ENCODE assay signal across 1 cellular context in the genomic region with DNA sequence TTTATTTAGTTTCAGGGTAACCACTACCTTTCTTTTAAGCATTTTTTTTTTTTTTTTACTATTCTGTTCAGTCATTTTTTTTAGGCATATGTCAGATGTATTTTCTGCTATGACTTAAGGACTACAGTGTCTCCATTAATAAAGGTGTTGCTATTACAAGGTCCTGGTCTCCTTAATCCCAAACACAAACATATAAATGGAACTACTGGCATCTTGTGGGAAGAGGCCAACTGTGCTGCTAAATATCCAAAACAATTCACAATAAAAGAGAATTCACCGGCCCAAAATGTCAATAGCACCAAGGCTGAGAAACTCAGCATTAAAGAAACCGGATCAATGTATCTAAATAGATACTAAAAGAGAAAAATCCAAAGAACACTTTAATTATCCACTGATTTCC.
TF ChIP-seq lines count a peak whose summit lies in the region.

No MANE protein-coding gene starts in this region.

TF ChIP-seq in HepG2, 621 proteins besides CTCF, POLR2A, EP300 and RAD21:
- TF ChIP-seq, protein P1, sequence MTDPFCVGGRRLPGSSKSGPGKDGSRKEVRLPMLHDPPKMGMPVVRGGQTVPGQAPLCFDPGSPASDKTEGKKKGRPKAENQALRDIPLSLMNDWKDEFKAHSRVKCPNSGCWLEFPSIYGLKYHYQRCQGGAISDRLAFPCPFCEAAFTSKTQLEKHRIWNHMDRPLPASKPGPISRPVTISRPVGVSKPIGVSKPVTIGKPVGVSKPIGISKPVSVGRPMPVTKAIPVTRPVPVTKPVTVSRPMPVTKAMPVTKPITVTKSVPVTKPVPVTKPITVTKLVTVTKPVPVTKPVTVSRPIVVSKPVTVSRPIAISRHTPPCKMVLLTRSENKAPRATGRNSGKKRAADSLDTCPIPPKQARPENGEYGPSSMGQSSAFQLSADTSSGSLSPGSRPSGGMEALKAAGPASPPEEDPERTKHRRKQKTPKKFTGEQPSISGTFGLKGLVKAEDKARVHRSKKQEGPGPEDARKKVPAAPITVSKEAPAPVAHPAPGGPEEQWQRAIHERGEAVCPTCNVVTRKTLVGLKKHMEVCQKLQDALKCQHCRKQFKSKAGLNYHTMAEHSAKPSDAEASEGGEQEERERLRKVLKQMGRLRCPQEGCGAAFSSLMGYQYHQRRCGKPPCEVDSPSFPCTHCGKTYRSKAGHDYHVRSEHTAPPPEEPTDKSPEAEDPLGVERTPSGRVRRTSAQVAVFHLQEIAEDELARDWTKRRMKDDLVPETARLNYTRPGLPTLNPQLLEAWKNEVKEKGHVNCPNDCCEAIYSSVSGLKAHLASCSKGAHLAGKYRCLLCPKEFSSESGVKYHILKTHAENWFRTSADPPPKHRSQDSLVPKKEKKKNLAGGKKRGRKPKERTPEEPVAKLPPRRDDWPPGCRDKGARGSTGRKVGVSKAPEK (CRISPR knock-in tag; IDR thresholded peaks at IDR 0.05; ENCODE audit: borderline replicate concordance): no peak
- TF ChIP-seq GZF1 (CRISPR knock-in tag; IDR thresholded peaks at IDR 0.05) (no peak), ZSCAN25 (CRISPR knock-in tag; IDR thresholded peaks at IDR 0.05) (no peak), SMARCC2 (IDR thresholded peaks at IDR 0.05) (no peak), KMT2A (CRISPR knock-in tag; IDR thresholded peaks at IDR 0.05) (no peak), CBX2 (IDR thresholded peaks at IDR 0.05; ENCODE audit: low read depth, low read length) (no peak), CBX2 (CRISPR knock-in tag; IDR thresholded peaks at IDR 0.05; ENCODE audit: low read depth) (no peak), BHLHE40 (IDR thresholded peaks at IDR 0.05; ENCODE audit: low read length) (no peak), ZNF317 (CRISPR knock-in tag; IDR thresholded peaks at IDR 0.05) (no peak), ZNF496 (CRISPR knock-in tag; IDR thresholded peaks at IDR 0.05; ENCODE audit: insufficient replicate concordance) (no peak), NFKB2 (CRISPR knock-in tag; IDR thresholded peaks at IDR 0.05; ENCODE audit: borderline replicate concordance) (no peak), IRF2 (CRISPR knock-in tag; IDR thresholded peaks at IDR 0.05) (no peak), MZF1 (CRISPR knock-in tag; IDR thresholded peaks at IDR 0.05; ENCODE audit: borderline replicate concordance) (no peak), ZSCAN30 (CRISPR knock-in tag; IDR thresholded peaks at IDR 0.05) (no peak), SRY (CRISPR knock-in tag; IDR thresholded peaks at IDR 0.05) (no peak), ZNF34 (CRISPR knock-in tag; IDR thresholded peaks at IDR 0.05; ENCODE audit: borderline replicate concordance) (no peak)
- TF ChIP-seq, protein P2, sequence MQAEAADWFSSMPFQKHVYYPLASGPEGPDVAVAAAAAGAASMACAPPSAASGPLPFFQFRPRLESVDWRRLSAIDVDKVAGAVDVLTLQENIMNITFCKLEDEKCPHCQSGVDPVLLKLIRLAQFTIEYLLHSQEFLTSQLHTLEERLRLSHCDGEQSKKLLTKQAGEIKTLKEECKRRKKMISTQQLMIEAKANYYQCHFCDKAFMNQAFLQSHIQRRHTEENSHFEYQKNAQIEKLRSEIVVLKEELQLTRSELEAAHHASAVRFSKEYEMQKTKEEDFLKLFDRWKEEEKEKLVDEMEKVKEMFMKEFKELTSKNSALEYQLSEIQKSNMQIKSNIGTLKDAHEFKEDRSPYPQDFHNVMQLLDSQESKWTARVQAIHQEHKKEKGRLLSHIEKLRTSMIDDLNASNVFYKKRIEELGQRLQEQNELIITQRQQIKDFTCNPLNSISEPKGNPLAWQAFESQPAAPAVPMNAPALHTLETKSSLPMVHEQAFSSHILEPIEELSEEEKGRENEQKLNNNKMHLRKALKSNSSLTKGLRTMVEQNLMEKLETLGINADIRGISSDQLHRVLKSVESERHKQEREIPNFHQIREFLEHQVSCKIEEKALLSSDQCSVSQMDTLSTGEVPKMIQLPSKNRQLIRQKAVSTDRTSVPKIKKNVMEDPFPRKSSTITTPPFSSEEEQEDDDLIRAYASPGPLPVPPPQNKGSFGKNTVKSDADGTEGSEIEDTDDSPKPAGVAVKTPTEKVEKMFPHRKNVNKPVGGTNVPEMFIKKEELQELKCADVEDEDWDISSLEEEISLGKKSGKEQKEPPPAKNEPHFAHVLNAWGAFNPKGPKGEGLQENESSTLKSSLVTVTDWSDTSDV (CRISPR knock-in tag; IDR thresholded peaks at IDR 0.05): no peak
- TF ChIP-seq, protein P3, sequence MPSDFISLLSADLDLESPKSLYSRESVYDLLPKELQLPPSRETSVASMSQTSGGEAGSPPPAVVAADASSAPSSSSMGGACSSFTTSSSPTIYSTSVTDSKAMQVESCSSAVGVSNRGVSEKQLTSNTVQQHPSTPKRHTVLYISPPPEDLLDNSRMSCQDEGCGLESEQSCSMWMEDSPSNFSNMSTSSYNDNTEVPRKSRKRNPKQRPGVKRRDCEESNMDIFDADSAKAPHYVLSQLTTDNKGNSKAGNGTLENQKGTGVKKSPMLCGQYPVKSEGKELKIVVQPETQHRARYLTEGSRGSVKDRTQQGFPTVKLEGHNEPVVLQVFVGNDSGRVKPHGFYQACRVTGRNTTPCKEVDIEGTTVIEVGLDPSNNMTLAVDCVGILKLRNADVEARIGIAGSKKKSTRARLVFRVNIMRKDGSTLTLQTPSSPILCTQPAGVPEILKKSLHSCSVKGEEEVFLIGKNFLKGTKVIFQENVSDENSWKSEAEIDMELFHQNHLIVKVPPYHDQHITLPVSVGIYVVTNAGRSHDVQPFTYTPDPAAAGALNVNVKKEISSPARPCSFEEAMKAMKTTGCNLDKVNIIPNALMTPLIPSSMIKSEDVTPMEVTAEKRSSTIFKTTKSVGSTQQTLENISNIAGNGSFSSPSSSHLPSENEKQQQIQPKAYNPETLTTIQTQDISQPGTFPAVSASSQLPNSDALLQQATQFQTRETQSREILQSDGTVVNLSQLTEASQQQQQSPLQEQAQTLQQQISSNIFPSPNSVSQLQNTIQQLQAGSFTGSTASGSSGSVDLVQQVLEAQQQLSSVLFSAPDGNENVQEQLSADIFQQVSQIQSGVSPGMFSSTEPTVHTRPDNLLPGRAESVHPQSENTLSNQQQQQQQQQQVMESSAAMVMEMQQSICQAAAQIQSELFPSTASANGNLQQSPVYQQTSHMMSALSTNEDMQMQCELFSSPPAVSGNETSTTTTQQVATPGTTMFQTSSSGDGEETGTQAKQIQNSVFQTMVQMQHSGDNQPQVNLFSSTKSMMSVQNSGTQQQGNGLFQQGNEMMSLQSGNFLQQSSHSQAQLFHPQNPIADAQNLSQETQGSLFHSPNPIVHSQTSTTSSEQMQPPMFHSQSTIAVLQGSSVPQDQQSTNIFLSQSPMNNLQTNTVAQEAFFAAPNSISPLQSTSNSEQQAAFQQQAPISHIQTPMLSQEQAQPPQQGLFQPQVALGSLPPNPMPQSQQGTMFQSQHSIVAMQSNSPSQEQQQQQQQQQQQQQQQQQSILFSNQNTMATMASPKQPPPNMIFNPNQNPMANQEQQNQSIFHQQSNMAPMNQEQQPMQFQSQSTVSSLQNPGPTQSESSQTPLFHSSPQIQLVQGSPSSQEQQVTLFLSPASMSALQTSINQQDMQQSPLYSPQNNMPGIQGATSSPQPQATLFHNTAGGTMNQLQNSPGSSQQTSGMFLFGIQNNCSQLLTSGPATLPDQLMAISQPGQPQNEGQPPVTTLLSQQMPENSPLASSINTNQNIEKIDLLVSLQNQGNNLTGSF (CRISPR knock-in tag; IDR thresholded peaks at IDR 0.05): no peak
- TF ChIP-seq, protein P4, sequence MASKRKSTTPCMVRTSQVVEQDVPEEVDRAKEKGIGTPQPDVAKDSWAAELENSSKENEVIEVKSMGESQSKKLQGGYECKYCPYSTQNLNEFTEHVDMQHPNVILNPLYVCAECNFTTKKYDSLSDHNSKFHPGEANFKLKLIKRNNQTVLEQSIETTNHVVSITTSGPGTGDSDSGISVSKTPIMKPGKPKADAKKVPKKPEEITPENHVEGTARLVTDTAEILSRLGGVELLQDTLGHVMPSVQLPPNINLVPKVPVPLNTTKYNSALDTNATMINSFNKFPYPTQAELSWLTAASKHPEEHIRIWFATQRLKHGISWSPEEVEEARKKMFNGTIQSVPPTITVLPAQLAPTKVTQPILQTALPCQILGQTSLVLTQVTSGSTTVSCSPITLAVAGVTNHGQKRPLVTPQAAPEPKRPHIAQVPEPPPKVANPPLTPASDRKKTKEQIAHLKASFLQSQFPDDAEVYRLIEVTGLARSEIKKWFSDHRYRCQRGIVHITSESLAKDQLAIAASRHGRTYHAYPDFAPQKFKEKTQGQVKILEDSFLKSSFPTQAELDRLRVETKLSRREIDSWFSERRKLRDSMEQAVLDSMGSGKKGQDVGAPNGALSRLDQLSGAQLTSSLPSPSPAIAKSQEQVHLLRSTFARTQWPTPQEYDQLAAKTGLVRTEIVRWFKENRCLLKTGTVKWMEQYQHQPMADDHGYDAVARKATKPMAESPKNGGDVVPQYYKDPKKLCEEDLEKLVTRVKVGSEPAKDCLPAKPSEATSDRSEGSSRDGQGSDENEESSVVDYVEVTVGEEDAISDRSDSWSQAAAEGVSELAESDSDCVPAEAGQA (IDR thresholded peaks at IDR 0.05; ENCODE audit: low read depth): no peak
- TF ChIP-seq, protein P4 (CRISPR knock-in tag; IDR thresholded peaks at IDR 0.05; ENCODE audit: borderline replicate concordance): no peak
